20 cellular contexts compared by ENCODE assay signal in the genomic region with DNA sequence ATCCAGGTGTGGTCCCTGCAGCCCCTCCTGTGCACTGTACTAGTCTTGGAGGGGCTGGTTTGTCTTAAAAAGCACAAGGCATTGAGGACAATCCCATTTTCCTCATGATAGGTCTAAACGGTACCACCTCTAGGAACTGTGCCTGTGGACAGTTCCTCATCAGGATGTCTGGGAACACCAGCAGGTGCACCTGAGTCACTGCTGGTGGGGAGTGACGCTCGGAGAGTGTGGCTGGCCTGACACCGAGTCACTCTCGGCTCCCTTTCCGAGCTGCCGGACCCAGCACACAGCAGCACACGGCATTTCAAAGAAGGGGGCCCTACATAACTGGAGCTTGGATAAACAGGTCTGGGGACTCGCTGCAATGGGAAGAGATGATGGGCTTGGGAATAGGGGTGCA.
"Had no signal": no experiment of that assay in that cellular context is flagged by ENCODE, and none has a peak within 500 bp of the region (broad histone marks: within the 10 kb centered on the region; RNA-seq: fewer than 3 reads in every experiment).

No MANE protein-coding gene starts in this region.

- H3K4me3 ChIP-seq: lower lobe of right lung, SJCRH30, tibial artery had no signal

- ATAC-seq: activated CD4-positive, CD25-positive, alpha-beta regulatory T cell treated with anti-CD3 and anti-CD28 coated beads, Interleukin-2, amount 50 U/mL, for 24 hours; activated CD8-positive, alpha-beta memory T cell treated with anti-CD3 and anti-CD28 coated beads, Interleukin-2, amount 10 ng/mL, durations not matched to agents 7 days and 5 days; stimulated activated naive B cell treated with anti-CD40 and anti-IgM and Interleukin-4, amounts not matched to agents 10 μg/mL and 1 μg/mL and 100 μg/mL, for 72 hours had no signal

- H3K27ac ChIP-seq: brain microvascular endothelial cell, lower lobe of right lung, neutrophil, SJCRH30, tibial artery had no signal

- DNase-seq: activated CD8-positive, alpha-beta memory T cell treated with anti-CD3 and anti-CD28 coated beads, Interleukin-2, amount 10 ng/mL, durations not matched to agents 7 days and 5 days; activated effector memory CD4-positive, alpha-beta T cell treated with Interleukin-2 at 50 U/mL for 16 hours; activated naive CD8-positive, alpha-beta T cell treated with anti-CD3 and anti-CD28 coated beads for 36 hours; activated T-cell treated with anti-CD3 and anti-CD28 coated beads, Interleukin-2, amount 50 U/mL, for 24 hours; brain microvascular endothelial cell; cortex of kidney; effector memory CD4-positive, alpha-beta T cell; foreskin melanocyte; head of caudate nucleus; immature natural killer cell; lower lobe of right lung; naive B cell; SJCRH30; stimulated activated CD4-positive, alpha-beta T cell treated with anti-CD3 and anti-CD28 coated beads, Interleukin-2, amount 100 ng/mL, for 48 hours; stimulated activated naive B cell treated with anti-CD40 and anti-IgM and Interleukin-4, amounts not matched to agents 10 μg/mL and 1 μg/mL and 100 μg/mL, for 72 hours; SW 1271; T-helper 9 cell; tibial artery had no signal

- H3K9me3 ChIP-seq: lower lobe of right lung, neutrophil, SJCRH30, tibial artery had no signal

- H3K27me3 ChIP-seq: brain microvascular endothelial cell, neutrophil, SJCRH30, tibial artery had no signal

- H3K4me1 ChIP-seq: lower lobe of right lung had no signal

- H3K36me3 ChIP-seq: brain microvascular endothelial cell, lower lobe of right lung, SJCRH30 had no signal
